In the genomic region with DNA sequence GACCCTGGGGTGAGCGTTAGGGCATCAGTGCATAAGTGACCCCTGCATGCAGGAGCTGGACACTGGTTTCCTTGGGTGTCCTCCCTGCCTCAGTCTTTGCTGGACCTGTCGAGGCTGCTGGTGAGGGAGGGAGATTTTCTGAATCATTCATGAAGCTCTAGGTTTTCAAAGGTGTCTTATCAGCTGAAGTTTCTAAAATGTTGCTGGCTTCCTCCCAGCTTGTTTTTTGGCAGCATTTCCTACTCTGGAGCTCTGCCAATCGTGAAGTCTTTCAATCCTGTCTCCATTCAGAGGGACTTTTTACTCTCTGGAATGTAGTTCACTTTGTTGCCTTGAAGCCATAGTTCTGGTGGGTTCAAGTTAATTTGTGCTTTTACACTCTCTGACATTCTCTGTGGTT, we compare ENCODE assay signal across 14 cellular contexts. TPM values are rescaled to one million over a fixed set of nuclear protein-coding genes. Genes with fewer than 3 reads are reported as not detected.
DNase-seq lines count a peak whose midpoint lies in the region; ATAC-seq lines count a peak whose summit lies in the region.
"Had no signal": no experiment of that assay in that cellular context is flagged by ENCODE, and none has a peak within 500 bp of the region (broad histone marks: within the 10 kb centered on the region; RNA-seq: fewer than 3 reads in every experiment).

No MANE protein-coding gene starts in this region.

- no peak overlapping the region for H2BK12ac ChIP-seq in neuronal stem cell (ENCODE audit: low read length)

- H3K36me3 Mint-ChIP-seq in activated CD8-positive, alpha-beta memory T cell treated with anti-CD3 and anti-CD28 coated beads, Interleukin-2, amount 10 ng/mL, durations not matched to agents 7 days and 5 days = peaks cover 26% of the 10 kb centered on the region
- peaks cover 24 to 29% of the 10 kb centered on the region in 2 donors for H3K36me3 Mint-ChIP-seq in activated naive CD4-positive, alpha-beta T cell treated with anti-CD3 and anti-CD28 coated beads, Interleukin-2, amount 50 U/mL, for 72 hours
- H3K36me3 Mint-ChIP-seq: mesothelial cell of epicardium had no signal

- DNase-seq in activated CD8-positive, alpha-beta memory T cell treated with anti-CD3 and anti-CD28 coated beads, Interleukin-2, amount 10 ng/mL, durations not matched to agents 7 days and 5 days = no peak
- DNase-seq in activated CD8-positive, alpha-beta memory T cell treated with anti-CD3 and anti-CD28 coated beads, Interleukin-2, amount 50 U/mL, for 4 hours = no peak
- DNase-seq in activated naive CD4-positive, alpha-beta T cell treated with anti-CD3 and anti-CD28 coated beads, Interleukin-2, amount 50 U/mL, for 72 hours (ENCODE audit: low spot score in 2 of 2) = no peak
- no peak for DNase-seq in neuronal stem cell (ENCODE audit: low spot score)
- DNase-seq in NCI-H2227 (lab: John Stamatoyannopoulos, UW; ENCODE audit: unreplicated experiment) = no peak
- DNase-seq in NCI-H526 (lab: John Stamatoyannopoulos, UW) = no peak
- DNase-seq: hippocampal formation, KG1, NCI-H748 treated with DMSO at 0.1 percent for 48 hours had no signal

- H4K8ac ChIP-seq in neuronal stem cell (ENCODE audit: low read depth, low read length) = no peak overlapping the region

- H3K4me3 Mint-ChIP-seq in activated CD8-positive, alpha-beta memory T cell treated with anti-CD3 and anti-CD28 coated beads, Interleukin-2, amount 10 ng/mL, durations not matched to agents 7 days and 5 days = peak overlapping the region; percentile 35
- H3K4me3 Mint-ChIP-seq: mesothelial cell of epicardium had no signal

- H4K91ac ChIP-seq in neuronal stem cell (ENCODE audit: low read depth, low read length, poor library complexity) = no peak overlapping the region

- no peak overlapping the region for H3K23ac ChIP-seq in neuronal stem cell (ENCODE audit: low read depth, low read length, poor library complexity)

- H3K14ac ChIP-seq in neuronal stem cell (ENCODE audit: low read length) = peak overlapping the region; percentile 39

- H2AFZ ChIP-seq in neuronal stem cell (ENCODE audit: low read length) = no peak overlapping the region

- ATAC-seq in activated CD8-positive, alpha-beta memory T cell treated with anti-CD3 and anti-CD28 coated beads, Interleukin-2, amount 10 ng/mL, durations not matched to agents 7 days and 5 days = peak; percentile 45
- ATAC-seq in HG03103 (IDR thresholded peaks at IDR 0.05; ENCODE audit: low read depth, unreplicated experiment) = peak; percentile 17
- ATAC-seq in activated naive CD4-positive, alpha-beta T cell treated with anti-CD3 and anti-CD28 coated beads, Interleukin-2, amount 50 U/mL, for 72 hours = peak; percentile 43 to 45
- no peak for ATAC-seq in HG03139 (IDR thresholded peaks at IDR 0.05; ENCODE audit: unreplicated experiment)

- H2BK15ac ChIP-seq in neuronal stem cell (ENCODE audit: low read length) = no peak overlapping the region

- H2BK5ac ChIP-seq in neuronal stem cell (ENCODE audit: low read length) = no peak overlapping the region

- H2BK120ac ChIP-seq in neuronal stem cell (ENCODE audit: low read depth, low read length) = no peak overlapping the region

- H3K27ac ChIP-seq in neuronal stem cell (replicated peaks; ENCODE audit: low read length) = no peak overlapping the region
- H3K27ac ChIP-seq: tibial nerve had no signal

- H3K36me3 ChIP-seq in neuronal stem cell (replicated peaks in 1 of 2; ENCODE audit: control insufficient read depth in 2 of 2, insufficient read depth in 2 of 2, low read length in 2 of 2) = no peaks in the 10 kb centered on the region
- H3K36me3 ChIP-seq: tibial nerve had no signal

- H3K27me3 Mint-ChIP-seq in activated CD8-positive, alpha-beta memory T cell treated with anti-CD3 and anti-CD28 coated beads, Interleukin-2, amount 10 ng/mL, durations not matched to agents 7 days and 5 days = peaks cover 4% of the 10 kb centered on the region

- H3K27me3 ChIP-seq in neuronal stem cell (ENCODE audit: control insufficient read depth in 3 of 3, insufficient read depth in 3 of 3, low read depth in 1 of 3, low read length in 3 of 3) = no peaks in the 10 kb centered on the region
- H3K27me3 ChIP-seq: tibial nerve had no signal

- H3K4me1 Mint-ChIP-seq in activated CD8-positive, alpha-beta memory T cell treated with anti-CD3 and anti-CD28 coated beads, Interleukin-2, amount 10 ng/mL, durations not matched to agents 7 days and 5 days = peaks cover 37% of the 10 kb centered on the region

- H3K4me1 ChIP-seq in neuronal stem cell (ENCODE audit: control insufficient read depth in 2 of 2, insufficient read depth in 1 of 2, low read depth in 1 of 2, low read length in 2 of 2) = peaks cover 0 to 4% of the 10 kb centered on the region in 2 donors

- no peak overlapping the region for H3K4me3 ChIP-seq in neuronal stem cell (ENCODE audit: low read length in 2 of 2)
- H3K4me3 ChIP-seq: tibial nerve had no signal

- no peaks in the 10 kb centered on the region for H3K79me1 ChIP-seq in neuronal stem cell (ENCODE audit: low read depth, low read length)

- H3K9ac ChIP-seq in neuronal stem cell (ENCODE audit: low read depth, low read length, poor library complexity) = no peak overlapping the region

- H3K18ac ChIP-seq in neuronal stem cell (ENCODE audit: low read length) = no peak overlapping the region

- no peaks in the 10 kb centered on the region for H3K9me3 ChIP-seq in neuronal stem cell (replicated peaks in 1 of 2; ENCODE audit: control insufficient read depth in 2 of 2, insufficient read depth in 1 of 2, low read depth in 1 of 2, low read length in 2 of 2)

- H2AK5ac ChIP-seq in neuronal stem cell (ENCODE audit: low read depth, low read length) = peak overlapping the region; percentile 36

- H3K27ac Mint-ChIP-seq in activated CD8-positive, alpha-beta memory T cell treated with anti-CD3 and anti-CD28 coated beads, Interleukin-2, amount 10 ng/mL, durations not matched to agents 7 days and 5 days = peak overlapping the region; percentile 87
- no peak overlapping the region for H3K27ac Mint-ChIP-seq in activated naive CD4-positive, alpha-beta T cell treated with anti-CD3 and anti-CD28 coated beads, Interleukin-2, amount 50 U/mL, for 72 hours
- H3K27ac Mint-ChIP-seq: mesothelial cell of epicardium had no signal

- no peak overlapping the region for H3K4ac ChIP-seq in neuronal stem cell (ENCODE audit: low read length)

- CTCF ChIA-PET in activated CD8-positive, alpha-beta memory T cell treated with anti-CD3 and anti-CD28 coated beads, Interleukin-2, amount 10 ng/mL, durations not matched to agents 7 days and 5 days (lab: Charles Lee) = interaction anchor here (1.2 to 1.4 kb wide), 3 partner anchors 11 to 24 kb away, joined by 3 to 5 read pairs (median 4); a partner anchor contains a TSS

- peaks cover 3% of the 10 kb centered on the region for H3K9me3 Mint-ChIP-seq in activated CD8-positive, alpha-beta memory T cell treated with anti-CD3 and anti-CD28 coated beads, Interleukin-2, amount 10 ng/mL, durations not matched to agents 7 days and 5 days (ENCODE audit: low read depth)
- H3K9me3 Mint-ChIP-seq in activated naive CD4-positive, alpha-beta T cell treated with anti-CD3 and anti-CD28 coated beads, Interleukin-2, amount 50 U/mL, for 72 hours = peaks cover 6 to 31% of the 10 kb centered on the region in 2 donors

- no peak overlapping the region for H3K4me2 ChIP-seq in neuronal stem cell (ENCODE audit: insufficient read depth, low read length, poor library complexity, severe bottlenecking)

- WGBS in neuronal stem cell (ENCODE audit: extremely low coverage in 2 of 2, insufficient read length in 2 of 2, insufficient replicate concordance in 1 of 2), 2 donors = no CpG with 5 or more reads among the region's 3 CpGs

RNA-seq across cellular contexts. Expression of a gene that starts 23.8 kb away (rescaled TPM):
- 1 to 10 TPM in 1 of 2 experiments, under 1 TPM in 1; 0.37 to 1.6 TPM for total RNA-seq in activated CD8-positive, alpha-beta memory T cell treated with anti-CD3 and anti-CD28 coated beads, Interleukin-2, amount 10 ng/mL, durations not matched to agents 7 days and 5 days
- total RNA-seq in activated naive CD4-positive, alpha-beta T cell treated with anti-CD3 and anti-CD28 coated beads, Interleukin-2, amount 50 U/mL, for 72 hours = 1 to 10 TPM in 1 of 2 donors, under 1 TPM in 1; 0.27 to 2.6 TPM
- polyA plus RNA-seq in neuronal stem cell (2013, experiment 1 of 2) = 2.0 TPM
- 1.6 TPM for polyA plus RNA-seq in neuronal stem cell (2013, experiment 2 of 2)
- total RNA-seq: bronchial epithelial cell, mesothelial cell of epicardium had no signal
